In genomic region chrX:124194209-124194608, GRCh38 we compare ENCODE assay signal across 12 cellular contexts.
DNase-seq lines count a peak whose midpoint lies in the region; ATAC-seq and TF ChIP-seq lines count a peak whose summit lies in the region.
"Had no signal": no experiment of that assay in that cellular context is flagged by ENCODE, and none has a peak within 500 bp of the region (broad histone marks: within the 10 kb centered on the region; RNA-seq: fewer than 3 reads in every experiment).

No MANE protein-coding gene starts in this region.

- H3K27me3 ChIP-seq in esophagus muscularis mucosa (no peaks in the 10 kb centered on the region), mucosa of stomach (ENCODE audit: control insufficient read depth, insufficient read depth, low read length) (no peaks in the 10 kb centered on the region), skeletal muscle tissue (ENCODE audit: control insufficient read depth in 3 of 3, insufficient read depth in 3 of 3, low read length in 3 of 3) (no peaks in the 10 kb centered on the region)

- DNase-seq in M059J (ENCODE audit: low read depth) (peak; percentile 62), esophagus muscularis mucosa (ENCODE audit: extremely low spot score) (no peak), kidney glomerular epithelial cell (lab: John Stamatoyannopoulos, UW) (no peak)
- DNase-seq: activated CD4-positive, CD25-positive, alpha-beta regulatory T cell treated with anti-CD3 and anti-CD28 coated beads, Interleukin-2, amount 50 U/mL, for 72 hours; activated naive CD4-positive, alpha-beta T cell treated with anti-CD3 and anti-CD28 coated beads, Interleukin-2, amount 50 U/mL, for 16 hours; caudate nucleus; NCI-H1105; T-helper 2 cell had no signal

- no peaks in the 10 kb centered on the region for H3K9me3 ChIP-seq in esophagus muscularis mucosa
- no peaks in the 10 kb centered on the region for H3K9me3 ChIP-seq in mucosa of stomach (ENCODE audit: control insufficient read depth, low read length)
- no peaks in the 10 kb centered on the region for H3K9me3 ChIP-seq in skeletal muscle tissue (ENCODE audit: control insufficient read depth in 3 of 3, low read length in 3 of 3)

- TF ChIP-seq POLR2A in esophagus muscularis mucosa (IDR thresholded peaks at IDR 0.05; ENCODE audit: low read depth), result no peak

- no peak for TF ChIP-seq CTCF in esophagus muscularis mucosa (IDR thresholded peaks at IDR 0.05)

- TF ChIP-seq EP300 in esophagus muscularis mucosa (IDR thresholded peaks at IDR 0.05), result no peak

- H3K27ac ChIP-seq in esophagus muscularis mucosa (replicated peaks in 1 of 4) (peak overlapping the region; percentile 72 to 78 (median 76)), skeletal muscle tissue (ENCODE audit: low read depth, low read length) (peak overlapping the region; percentile 92)

- H3K4me3 ChIP-seq in esophagus muscularis mucosa, result peak overlapping the region in 1 of 4 donors; percentile 7
- no peak overlapping the region for H3K4me3 ChIP-seq in mucosa of stomach (ENCODE audit: low read length)
- H3K4me3 ChIP-seq in skeletal muscle tissue (ENCODE audit: low read length in 3 of 3), result peak overlapping the region in 2 of 3 donors; percentile 5 to 13

- no peak for ATAC-seq in SK-N-SH treated with all-trans-retinoic acid at 6 μM for 48 hours
- ATAC-seq in GM19324 (IDR thresholded peaks at IDR 0.05; ENCODE audit: low FRiP score, unreplicated experiment), result no peak

- no peaks in the 10 kb centered on the region for H3K36me3 ChIP-seq in esophagus muscularis mucosa
- H3K36me3 ChIP-seq in mucosa of stomach (ENCODE audit: control insufficient read depth, insufficient read depth, low read length), result no peaks in the 10 kb centered on the region
- H3K36me3 ChIP-seq in skeletal muscle tissue (ENCODE audit: control insufficient read depth in 3 of 3, insufficient read depth in 3 of 3, low read length in 3 of 3), result no peaks in the 10 kb centered on the region

- 45% methylated on average over 6 of the region's 6 CpGs for WGBS in esophagus muscularis mucosa

- peak overlapping the region; percentile 11 for H3K9ac ChIP-seq in mucosa of stomach (ENCODE audit: low read length)
- H3K9ac ChIP-seq in skeletal muscle tissue (ENCODE audit: low read depth in 1 of 3, low read length in 3 of 3), result peak overlapping the region; percentile 47 to 80 (median 72)

- H3K4me1 ChIP-seq in esophagus muscularis mucosa (peaks cover 6 to 25% (median 18%) of the 10 kb centered on the region in 4 donors), mucosa of stomach (ENCODE audit: control insufficient read depth, insufficient read depth, low read length) (peaks cover 15% of the 10 kb centered on the region), skeletal muscle tissue (ENCODE audit: control insufficient read depth in 3 of 3, insufficient read depth in 3 of 3, low read length in 3 of 3) (peaks cover 9 to 18% (median 14%) of the 10 kb centered on the region in 3 donors)

- intact Hi-C loops in esophagus muscularis mucosa (cut with DNase I), result no loop called here

TF ChIP-seq in SK-N-SH treated with all-trans-retinoic acid at 6 μM for 48 hours, 23 proteins besides CTCF, POLR2A, EP300 and RAD21:
- no peak for TF ChIP-seq TCF4 (CRISPR knock-in tag; IDR thresholded peaks at IDR 0.05; ENCODE audit: borderline replicate concordance)
- no peak for TF ChIP-seq ZNF8 (CRISPR knock-in tag; IDR thresholded peaks at IDR 0.05)
- no peak for TF ChIP-seq TOX (CRISPR knock-in tag; IDR thresholded peaks at IDR 0.05; ENCODE audit: borderline replicate concordance)
- TF ChIP-seq PPARA (CRISPR knock-in tag; IDR thresholded peaks at IDR 0.05; ENCODE audit: borderline replicate concordance), result no peak
- no peak for TF ChIP-seq GLIS3 (CRISPR knock-in tag; IDR thresholded peaks at IDR 0.05)
